2 cellular contexts compared by ENCODE assay signal in the genomic region with DNA sequence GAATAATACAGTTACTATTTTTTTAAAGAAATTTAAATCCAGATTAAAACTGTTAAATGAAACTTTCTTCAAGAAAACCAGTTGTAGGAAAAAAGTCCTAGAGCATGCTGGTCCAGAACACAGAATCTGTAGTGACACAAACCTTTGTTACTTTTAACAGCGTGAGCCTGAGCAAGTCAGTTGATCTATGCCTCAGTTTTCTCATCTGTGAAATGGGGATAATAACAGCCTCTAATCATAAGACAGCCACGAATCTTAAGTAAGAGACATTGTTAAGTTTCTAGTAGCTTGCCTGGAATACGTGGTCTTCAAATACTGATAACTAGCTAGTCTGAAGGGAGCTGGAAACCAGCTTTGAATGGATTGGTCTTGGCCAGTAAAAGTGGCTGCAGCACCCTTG.
TF ChIP-seq lines count a peak whose summit lies in the region.

No MANE protein-coding gene starts in this region.

TF ChIP-seq in IMR-90, 13 proteins besides CTCF, POLR2A, EP300 and RAD21:
- TF ChIP-seq RCOR1 (IDR thresholded peaks at IDR 0.05; ENCODE audit: insufficient replicate concordance, low read length) (no peak), NFE2L2 (IDR thresholded peaks at IDR 0.05; ENCODE audit: low read depth, low read length) (no peak), CEBPB (IDR thresholded peaks at IDR 0.05; ENCODE audit: low read depth, low read length) (no peak), BHLHE40 (IDR thresholded peaks at IDR 0.05; ENCODE audit: low read depth, low read length) (no peak), FOS (IDR thresholded peaks at IDR 0.05; ENCODE audit: low read depth, low read length) (no peak), MXI1 (IDR thresholded peaks at IDR 0.05; ENCODE audit: borderline replicate concordance, low read depth, low read length) (no peak), CHD1 (IDR thresholded peaks at IDR 0.05; ENCODE audit: low read depth, low read length) (no peak), MAFK (IDR thresholded peaks at IDR 0.05; ENCODE audit: low read depth, low read length) (no peak), MAZ (IDR thresholded peaks at IDR 0.05; ENCODE audit: borderline replicate concordance, low read depth, low read length) (no peak), SMC3 (IDR thresholded peaks at IDR 0.05; ENCODE audit: low read depth, low read length) (no peak), RFX5 (IDR thresholded peaks at IDR 0.05; ENCODE audit: low read depth, low read length) (no peak)
- TF ChIP-seq, protein P1, sequence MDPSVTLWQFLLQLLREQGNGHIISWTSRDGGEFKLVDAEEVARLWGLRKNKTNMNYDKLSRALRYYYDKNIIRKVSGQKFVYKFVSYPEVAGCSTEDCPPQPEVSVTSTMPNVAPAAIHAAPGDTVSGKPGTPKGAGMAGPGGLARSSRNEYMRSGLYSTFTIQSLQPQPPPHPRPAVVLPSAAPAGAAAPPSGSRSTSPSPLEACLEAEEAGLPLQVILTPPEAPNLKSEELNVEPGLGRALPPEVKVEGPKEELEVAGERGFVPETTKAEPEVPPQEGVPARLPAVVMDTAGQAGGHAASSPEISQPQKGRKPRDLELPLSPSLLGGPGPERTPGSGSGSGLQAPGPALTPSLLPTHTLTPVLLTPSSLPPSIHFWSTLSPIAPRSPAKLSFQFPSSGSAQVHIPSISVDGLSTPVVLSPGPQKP (IDR thresholded peaks at IDR 0.05; ENCODE audit: borderline replicate concordance, low read depth, low read length) = no peak
- TF ChIP-seq, protein P2, sequence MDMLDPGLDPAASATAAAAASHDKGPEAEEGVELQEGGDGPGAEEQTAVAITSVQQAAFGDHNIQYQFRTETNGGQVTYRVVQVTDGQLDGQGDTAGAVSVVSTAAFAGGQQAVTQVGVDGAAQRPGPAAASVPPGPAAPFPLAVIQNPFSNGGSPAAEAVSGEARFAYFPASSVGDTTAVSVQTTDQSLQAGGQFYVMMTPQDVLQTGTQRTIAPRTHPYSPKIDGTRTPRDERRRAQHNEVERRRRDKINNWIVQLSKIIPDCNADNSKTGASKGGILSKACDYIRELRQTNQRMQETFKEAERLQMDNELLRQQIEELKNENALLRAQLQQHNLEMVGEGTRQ (IDR thresholded peaks at IDR 0.05; ENCODE audit: low read depth, low read length) = no peak

TF ChIP-seq in K562, 482 proteins besides CTCF, POLR2A, EP300 and RAD21:
- TF ChIP-seq RBM25 (IDR thresholded peaks at IDR 0.05; ENCODE audit: low read depth, low read length, severe bottlenecking) = peak; percentile 87
- TF ChIP-seq ESRRA (IDR thresholded peaks at IDR 0.05; ENCODE audit: borderline replicate concordance, low read depth) = no peak
